Comparison of ENCODE assay signal across 8 cellular contexts in the genomic region with DNA sequence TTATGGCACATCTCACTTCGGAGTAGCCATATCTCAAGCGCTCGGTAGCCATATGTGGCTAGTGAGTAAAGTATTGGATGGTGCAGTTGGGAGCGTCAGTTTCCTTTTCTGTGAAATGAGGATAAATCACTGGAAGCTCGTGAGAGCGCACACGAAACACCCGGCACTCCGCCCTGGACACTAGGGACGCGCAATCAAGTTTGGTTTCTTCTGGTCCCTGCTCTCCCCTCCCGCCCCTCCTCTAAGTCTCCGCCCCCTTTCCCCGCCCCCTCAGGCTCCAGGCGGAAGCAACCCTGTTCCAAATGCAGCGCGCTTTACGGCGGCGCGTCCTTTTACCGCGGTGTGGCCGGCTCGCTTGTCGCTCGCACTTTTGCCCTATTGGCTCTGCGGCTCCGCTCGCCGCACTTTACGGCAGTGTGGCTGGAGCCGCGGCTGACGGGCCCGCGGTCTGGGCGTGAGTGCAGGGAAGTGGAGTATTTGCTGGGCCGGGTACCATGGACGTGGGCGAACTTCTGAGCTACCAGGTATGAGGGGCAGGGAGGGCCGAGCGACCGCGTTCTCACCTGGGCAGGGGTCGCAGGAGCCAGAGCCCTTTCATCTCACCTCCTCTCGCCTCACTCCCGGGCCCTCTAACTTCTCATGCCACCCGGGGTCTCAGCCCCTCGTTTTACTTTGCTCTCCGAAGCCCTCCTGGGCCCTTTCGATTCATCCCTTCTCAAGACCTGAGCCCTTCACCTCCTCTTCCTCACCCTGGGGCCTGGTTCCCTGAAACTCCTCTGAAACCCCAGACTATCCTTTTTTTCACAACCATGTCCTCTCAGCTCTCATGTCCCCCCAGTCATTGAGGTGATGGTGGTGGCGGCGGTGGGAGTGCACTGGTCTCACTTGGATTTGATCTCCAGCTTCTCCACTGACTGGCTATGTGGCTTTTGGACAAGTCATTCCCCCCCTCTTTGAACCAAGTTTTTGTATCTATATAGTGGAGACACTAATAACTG. TPM values are rescaled to one million over a fixed set of nuclear protein-coding genes. Genes with fewer than 3 reads are reported as not detected.
DNase-seq lines count a peak whose midpoint lies in the region; ATAC-seq, FAIRE-seq and TF ChIP-seq lines count a peak whose summit lies in the region.

A gene with protein sequence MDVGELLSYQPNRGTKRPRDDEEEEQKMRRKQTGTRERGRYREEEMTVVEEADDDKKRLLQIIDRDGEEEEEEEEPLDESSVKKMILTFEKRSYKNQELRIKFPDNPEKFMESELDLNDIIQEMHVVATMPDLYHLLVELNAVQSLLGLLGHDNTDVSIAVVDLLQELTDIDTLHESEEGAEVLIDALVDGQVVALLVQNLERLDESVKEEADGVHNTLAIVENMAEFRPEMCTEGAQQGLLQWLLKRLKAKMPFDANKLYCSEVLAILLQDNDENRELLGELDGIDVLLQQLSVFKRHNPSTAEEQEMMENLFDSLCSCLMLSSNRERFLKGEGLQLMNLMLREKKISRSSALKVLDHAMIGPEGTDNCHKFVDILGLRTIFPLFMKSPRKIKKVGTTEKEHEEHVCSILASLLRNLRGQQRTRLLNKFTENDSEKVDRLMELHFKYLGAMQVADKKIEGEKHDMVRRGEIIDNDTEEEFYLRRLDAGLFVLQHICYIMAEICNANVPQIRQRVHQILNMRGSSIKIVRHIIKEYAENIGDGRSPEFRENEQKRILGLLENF (plus strand): TSS at position 402 of the 998 bp plus-strand sequence. CDS start 93 bp downstream, at position 495.

- H3K4me3 ChIP-seq in adipocyte (ENCODE audit: low read length) = peak within 1 kb of the TSS; percentile 96
- H3K4me3 ChIP-seq in heart left ventricle = peak within 1 kb of the TSS; percentile 73 to 99 (median 84)

- peak; percentile 97 for FAIRE-seq in GM12892 (lab: Jason Lieb, UNC)

- CTCF ChIA-PET in T-cell (lab: Charles Lee) = no interaction called here

- H3K4me1 ChIP-seq in adipocyte (ENCODE audit: control insufficient read depth, insufficient read depth, low read length) (peaks cover 20% of the 10 kb centered on the region), heart left ventricle (peaks cover 0 to 37% (median 19%) of the 10 kb centered on the region in 12 donors)

- intact Hi-C loops in heart left ventricle (cut with DNase I) = no loop called here
- intact Hi-C loops in posterior cingulate gyrus (cut with DNase I) = loop anchor here (5.0 kb wide), 1 partner anchor 517 kb away; the partner anchor contains the start of genes MROH8 and RPN2

- TF ChIP-seq POLR2A in GM12892 (IDR thresholded peaks at IDR 0.05; ENCODE audit: low read depth, low read length) = peak; percentile 64
- TF ChIP-seq POLR2A in heart left ventricle (IDR thresholded peaks at IDR 0.05) = peak in 1 of 2 donors; percentile 80

- ATAC-seq in HG02852 (IDR thresholded peaks at IDR 0.05; ENCODE audit: unreplicated experiment) (peak; percentile 71), T-cell (replicated peaks in 1 of 4) (peak; percentile 97 to 99 (median 98)), heart left ventricle (peak; percentile 94 to 99 (median 99))

- H3K27ac Mint-ChIP-seq in T-cell (peak within 1 kb of the TSS; percentile 88 to 91), type B pancreatic cell (peak within 1 kb of the TSS; percentile 82)

- H3K9me3 ChIP-seq in adipocyte (ENCODE audit: control insufficient read depth, low read length) = no peaks in the 10 kb centered on the region
- no peaks in the 10 kb centered on the region for H3K9me3 ChIP-seq in heart left ventricle

- POLR2A ChIA-PET in T-cell (lab: Charles Lee) = no interaction called here

- H3K36me3 Mint-ChIP-seq in T-cell = peaks cover 14% of the 10 kb centered on the region
- H3K36me3 Mint-ChIP-seq in type B pancreatic cell = peaks cover 8% of the 10 kb centered on the region

- peak in 4 of 12 donors; percentile 9 to 25 (median 18) for TF ChIP-seq CTCF in heart left ventricle (IDR thresholded peaks at IDR 0.05)
- no peak for TF ChIP-seq CTCF in type B pancreatic cell (conservative IDR thresholded peaks at IDR 0.05)

- WGBS in heart left ventricle, 4 donors = 1 to 2% (median 1%) methylated on average over 28 to 54 of the region's 54 CpGs

- H3K9me3 Mint-ChIP-seq in T-cell (no peaks in the 10 kb centered on the region), type B pancreatic cell (no peaks in the 10 kb centered on the region)

- peak; percentile 79 for DNase-seq in GM12892 (ENCODE audit: insufficient read length)
- DNase-seq in NCI-H146 (lab: John Stamatoyannopoulos, UW) = peak; percentile 98
- DNase-seq in T-cell = peak; percentile 90 to 98 (median 94)
- DNase-seq in adipocyte (ENCODE audit: low read depth) = peak; percentile 99
- DNase-seq in heart left ventricle = peak; percentile 98 to 99 (median 99)
- peak; percentile 94 to 99 (median 96) for DNase-seq in posterior cingulate gyrus
- DNase-seq in type B pancreatic cell (ENCODE audit: extremely low spot score, unreplicated experiment) = peak; percentile 96

- H3K27me3 Mint-ChIP-seq in T-cell (peaks cover 6 to 22% of the 10 kb centered on the region in 2 donors), type B pancreatic cell (peaks cover 19% of the 10 kb centered on the region)

- peak within 1 kb of the TSS; percentile 91 for H3K9ac ChIP-seq in adipocyte (ENCODE audit: low read length)

- H3K36me3 ChIP-seq in adipocyte (ENCODE audit: control insufficient read depth, insufficient read depth, low read length, severe bottlenecking) (no peaks in the 10 kb centered on the region), heart left ventricle (no peaks in the 10 kb centered on the region)

- H3K27ac ChIP-seq in heart left ventricle = peak within 1 kb of the TSS in 11 of 12 donors; percentile 47 to 86 (median 71)

- H3K4me1 Mint-ChIP-seq in T-cell (peaks cover 30 to 43% (median 38%) of the 10 kb centered on the region in 3 donors), type B pancreatic cell (ENCODE audit: unreplicated experiment) (peaks cover 12% of the 10 kb centered on the region)

- H3K4me3 Mint-ChIP-seq in T-cell = peak within 1 kb of the TSS; percentile 92 to 99 (median 98)
- H3K4me3 Mint-ChIP-seq in type B pancreatic cell = peak within 1 kb of the TSS; percentile 97

- H3K27me3 ChIP-seq in adipocyte (replicated peaks; ENCODE audit: control insufficient read depth, insufficient read depth, low read length) = peaks cover 4% of the 10 kb centered on the region
- peaks cover 0 to 6% (median 0%) of the 10 kb centered on the region in 9 donors for H3K27me3 ChIP-seq in heart left ventricle

RNA-seq across cellular contexts. Expression of the gene that starts here (rescaled TPM):
- polyA plus RNA-seq in GM12892 (2012; ENCODE audit: missing spikeins) = 54.9 TPM
- total RNA-seq in T-cell (10 to 100 TPM; 44.6 to 52.4 (median 49.4) TPM), heart left ventricle (10 to 100 TPM; 22.6 to 68.9 (median 50.5) TPM), type B pancreatic cell (ENCODE audit: low replicate concordance) (52.2 and 60.0 TPM in 2 replicates)
- 10 to 100 TPM; 40.7 to 56.2 TPM for polyA plus RNA-seq in heart left ventricle

Comparison
In these comparisons a context has a peak if more than half of its experiments do, and no peak if none do; other contexts are left out.
1. Peak in every context shown above with its lines: DNase-seq, ATAC-seq, H3K4me3 ChIP-seq and H3K27ac ChIP-seq.